In the genomic region with DNA sequence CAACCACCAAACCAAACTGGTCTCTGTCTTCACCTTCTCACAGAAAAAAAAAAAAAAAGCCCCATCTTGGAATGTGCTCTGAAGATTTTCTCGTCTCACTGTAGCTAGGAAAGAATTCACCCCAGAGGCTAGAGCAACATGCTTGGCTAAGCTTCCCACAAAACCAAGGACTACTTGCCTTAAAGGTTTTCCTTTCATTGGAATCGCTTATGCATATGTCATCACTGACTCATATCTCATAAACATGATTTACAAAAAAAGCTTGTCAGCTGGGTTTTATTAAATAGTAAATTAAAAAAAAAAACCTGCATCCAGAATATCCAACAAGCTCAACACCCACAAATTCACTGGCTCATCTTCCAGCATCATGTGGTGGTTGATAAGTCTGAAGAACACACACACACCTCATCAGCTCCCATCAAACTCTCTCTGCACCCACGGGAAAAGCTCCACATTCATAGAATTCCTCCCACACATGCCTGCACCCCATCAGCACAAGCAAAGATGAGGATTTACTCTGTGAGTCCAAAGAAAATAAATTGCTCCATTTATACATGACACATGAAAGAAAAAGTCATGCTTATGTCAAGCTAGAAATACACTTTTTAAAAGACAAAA, we compare ENCODE assay signal across 11 cellular contexts.
DNase-seq lines count a peak whose midpoint lies in the region; ATAC-seq and TF ChIP-seq lines count a peak whose summit lies in the region.
"Had no signal": no experiment of that assay in that cellular context is flagged by ENCODE, and none has a peak within 500 bp of the region (broad histone marks: within the 10 kb centered on the region; RNA-seq: fewer than 3 reads in every experiment).

No MANE protein-coding gene starts in this region.

- no CpG with 5 or more reads among the region's 3 CpGs for WGBS in trophoblast cell (ENCODE audit: extremely low coverage, insufficient coverage, insufficient read length)

- H4K91ac ChIP-seq in trophoblast cell (ENCODE audit: low read depth, low read length): no peak overlapping the region

- H3K4me2 ChIP-seq in fibroblast of lung (ENCODE audit: extremely low read depth, insufficient read depth, low read length) (peak overlapping the region; percentile 85), trophoblast cell (ENCODE audit: low read length) (no peak overlapping the region)

- no peak overlapping the region for H3K14ac ChIP-seq in trophoblast cell (ENCODE audit: low read length)

- H3K23ac ChIP-seq in trophoblast cell (ENCODE audit: low read length): no peak overlapping the region

- peak overlapping the region; percentile 27 for H2AFZ ChIP-seq in fibroblast of lung (ENCODE audit: low read length)
- no peak overlapping the region for H2AFZ ChIP-seq in trophoblast cell (ENCODE audit: insufficient read depth, low read length, poor library complexity)

- H3K9ac ChIP-seq in fibroblast of lung (ENCODE audit: insufficient read depth, low read length) (peak overlapping the region; percentile 40), trophoblast cell (ENCODE audit: low read length) (no peak overlapping the region)

- H3K4ac ChIP-seq in trophoblast cell (ENCODE audit: low read depth, low read length): no peak overlapping the region

- peak overlapping the region; percentile 96 for H3K27ac ChIP-seq in SJSA1
- peak overlapping the region; percentile 82 for H3K27ac ChIP-seq in fibroblast of lung (ENCODE audit: insufficient read depth, low read length)
- H3K27ac ChIP-seq in trophoblast cell (ENCODE audit: low read depth, low read length): no peak overlapping the region

- peaks cover 52% of the 10 kb centered on the region for H3K4me1 ChIP-seq in SJSA1 (replicated peaks)
- H3K4me1 ChIP-seq in fibroblast of lung (ENCODE audit: control insufficient read depth, extremely low read depth, insufficient read depth, low read length): peaks cover 11% of the 10 kb centered on the region
- H3K4me1 ChIP-seq in trophoblast cell (ENCODE audit: control insufficient read depth in 1 of 2, insufficient read depth in 2 of 2, low read length in 2 of 2): peaks cover 0 to 4% of the 10 kb centered on the region in 2 experiments
- H3K4me1 ChIP-seq: Peyer's patch had no signal

- no peaks in the 10 kb centered on the region for H4K20me1 ChIP-seq in fibroblast of lung (ENCODE audit: control insufficient read depth, extremely low read depth, insufficient read depth, low read length)

- H2AK5ac ChIP-seq in trophoblast cell (ENCODE audit: low read length): no peak overlapping the region

- no peak overlapping the region; the same call in 1 of the 2 replicates for H3K4me3 ChIP-seq in SJSA1
- peak overlapping the region in 1 of 4 experiments; percentile 29 for H3K4me3 ChIP-seq in fibroblast of lung (replicated peaks in 1 of 4; ENCODE audit: control extremely low read depth in 1 of 4, insufficient read depth in 1 of 4, low read depth in 3 of 4, low read length in 4 of 4)
- H3K4me3 ChIP-seq in trophoblast cell (ENCODE audit: low read depth, low read length): no peak overlapping the region
- H3K4me3 ChIP-seq: dorsolateral prefrontal cortex, Peyer's patch had no signal

- no peak overlapping the region for H2BK5ac ChIP-seq in trophoblast cell (ENCODE audit: low read depth, low read length, poor library complexity)

- no peak overlapping the region for H4K12ac ChIP-seq in trophoblast cell (ENCODE audit: low read depth, low read length)

- H3K18ac ChIP-seq in trophoblast cell (ENCODE audit: low read length): no peak overlapping the region

- H3K79me2 ChIP-seq in fibroblast of lung (ENCODE audit: control insufficient read depth, insufficient read depth, low read length) (no peaks in the 10 kb centered on the region), trophoblast cell (ENCODE audit: control insufficient read depth, insufficient read depth, low read length, poor library complexity) (no peaks in the 10 kb centered on the region)

- H3K27me3 ChIP-seq in SJSA1 (replicated peaks): no peaks in the 10 kb centered on the region
- no peaks in the 10 kb centered on the region for H3K27me3 ChIP-seq in fibroblast of lung (ENCODE audit: control insufficient read depth, insufficient read depth, low read length)
- H3K27me3 ChIP-seq in trophoblast cell (ENCODE audit: insufficient read depth, low read length): no peaks in the 10 kb centered on the region
- H3K27me3 ChIP-seq: Peyer's patch had no signal

- no peak overlapping the region for H2BK120ac ChIP-seq in trophoblast cell (ENCODE audit: insufficient read depth, low read length, poor library complexity)

- H3K36me3 ChIP-seq in SJSA1: no peaks in the 10 kb centered on the region
- H3K36me3 ChIP-seq in fibroblast of lung (ENCODE audit: control insufficient read depth, insufficient read depth, low read length): no peaks in the 10 kb centered on the region
- H3K36me3 ChIP-seq in trophoblast cell (ENCODE audit: control insufficient read depth in 1 of 2, insufficient read depth in 2 of 2, low read length in 2 of 2): no peaks in the 10 kb centered on the region
- H3K36me3 ChIP-seq: Peyer's patch had no signal

- H3K9me3 ChIP-seq in SJSA1 (replicated peaks): no peaks in the 10 kb centered on the region
- no peaks in the 10 kb centered on the region for H3K9me3 ChIP-seq in fibroblast of lung (ENCODE audit: control insufficient read depth, insufficient read depth, low read depth, low read length)
- H3K9me3 ChIP-seq in trophoblast cell (ENCODE audit: insufficient read depth, low read depth, low read length): no peaks in the 10 kb centered on the region
- H3K9me3 ChIP-seq: Peyer's patch had no signal

- DNase-seq in ELR (ENCODE audit: low read depth) (peak; percentile 96), SJSA1 (ENCODE audit: low read depth in 1 of 2, low spot score in 2 of 2) (peak; percentile 84 to 93), fibroblast of lung (ENCODE audit: low read depth in 2 of 2) (peak; percentile 91 to 98), trophoblast cell (peak; percentile 57 to 76), pons (ENCODE audit: low spot score) (no peak)
- DNase-seq: H7, Peyer's patch had no signal

- no peak for TF ChIP-seq CTCF in fibroblast of lung (conservative IDR thresholded peaks at IDR 0.05 in 1 of 2, IDR thresholded peaks at IDR 0.05 in 1 of 2; ENCODE audit: low read depth in 1 of 2, low read length in 2 of 2)

- no peak overlapping the region for H2BK12ac ChIP-seq in trophoblast cell (ENCODE audit: low read length)

- peaks cover 2% of the 10 kb centered on the region for H3K79me1 ChIP-seq in trophoblast cell (ENCODE audit: low read length)

- ATAC-seq in GM21723 (IDR thresholded peaks at IDR 0.05; ENCODE audit: unreplicated experiment) (no peak), GM21515 (IDR thresholded peaks at IDR 0.05; ENCODE audit: unreplicated experiment) (no peak), GM21619 (IDR thresholded peaks at IDR 0.05; ENCODE audit: unreplicated experiment) (no peak)

- no peak overlapping the region for H4K8ac ChIP-seq in trophoblast cell (ENCODE audit: low read depth, low read length)
